In genomic region chr5:60814498-60814897, GRCh38 we compare ENCODE assay signal across 22 cellular contexts. TPM values are rescaled to one million over a fixed set of nuclear protein-coding genes. Genes with fewer than 3 reads are reported as not detected.
"Had no signal": no experiment of that assay in that cellular context is flagged by ENCODE, and none has a peak within 500 bp of the region (broad histone marks: within the 10 kb centered on the region; RNA-seq: fewer than 3 reads in every experiment).

No MANE protein-coding gene starts in this region.

- H3K4me1 ChIP-seq: colonic mucosa, esophagus squamous epithelium, gastrocnemius medialis, heart right ventricle, lower lobe of right lung had no signal

- H3K27ac ChIP-seq: colonic mucosa, dorsolateral prefrontal cortex, esophagus squamous epithelium, gastrocnemius medialis, heart right ventricle, left lung, lower lobe of right lung had no signal

- H3K27me3 ChIP-seq: colonic mucosa, dorsolateral prefrontal cortex, esophagus squamous epithelium, gastrocnemius medialis, heart right ventricle, left lung had no signal

- DNase-seq: colonic mucosa; dermis blood vessel endothelial cell; dorsolateral prefrontal cortex; effector CD4-positive, alpha-beta T cell; effector memory CD4-positive, alpha-beta T cell; esophagus squamous epithelium; foreskin fibroblast; foreskin melanocyte; gastrocnemius medialis; glutamatergic neuron; head of caudate nucleus; heart right ventricle; hippocampal formation; kidney; kidney glomerular epithelial cell; left lung; left ventricle myocardium superior; lower lobe of right lung; mesenchymal stem cell had no signal

- H3K9me3 ChIP-seq: colonic mucosa, esophagus squamous epithelium, gastrocnemius medialis, heart right ventricle, left lung, lower lobe of right lung had no signal

- ATAC-seq: gastrocnemius medialis, heart right ventricle, left lung, left ventricle myocardium superior, lower lobe of right lung had no signal

- H3K4me3 ChIP-seq: colonic mucosa, dorsolateral prefrontal cortex, esophagus squamous epithelium, gastrocnemius medialis, heart right ventricle, left lung, lower lobe of right lung had no signal

- H3K36me3 ChIP-seq: colonic mucosa, esophagus squamous epithelium, gastrocnemius medialis, heart right ventricle, left lung, lower lobe of right lung had no signal

- FAIRE-seq: endothelial cell of umbilical vein, islet of Langerhans, kidney had no signal

RNA-seq across cellular contexts. Expression of gene ELOVL7, which starts 29.6 kb away (rescaled TPM):
- total RNA-seq: glomerular endothelial cell had no signal
